In the genomic region with DNA sequence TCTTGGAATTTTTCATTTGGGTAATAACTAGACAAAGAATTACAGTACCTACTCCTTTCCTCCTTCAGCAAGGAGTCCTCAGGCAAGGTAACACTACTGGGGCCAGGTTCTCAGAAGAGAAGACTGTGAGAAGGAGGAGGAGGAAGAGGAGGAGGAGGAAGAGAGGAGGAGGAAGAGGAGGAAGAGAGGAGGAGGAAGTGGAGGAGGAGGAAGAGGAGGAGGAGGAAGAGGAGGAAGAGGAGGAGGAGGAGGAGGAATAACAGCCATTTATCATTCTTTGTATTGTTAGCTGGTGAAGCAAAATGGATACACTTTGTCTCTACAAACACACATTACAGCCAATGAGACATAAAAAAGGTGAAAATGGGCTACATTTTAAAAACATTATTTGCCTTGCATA, we compare ENCODE assay signal across 17 cellular contexts.
DNase-seq lines count a peak whose midpoint lies in the region; ATAC-seq and TF ChIP-seq lines count a peak whose summit lies in the region.
"Had no signal": no experiment of that assay in that cellular context is flagged by ENCODE, and none has a peak within 500 bp of the region (broad histone marks: within the 10 kb centered on the region; RNA-seq: fewer than 3 reads in every experiment).

No MANE protein-coding gene starts in this region.

- TF ChIP-seq CTCF in HEK293 (tag by site-specific recombination; IDR thresholded peaks at IDR 0.05) (no peak), OCI-LY3 (IDR thresholded peaks at IDR 0.05; ENCODE audit: low read depth, low read length) (no peak)

- H3K4me2 ChIP-seq in OCI-LY3 (ENCODE audit: low read length) = peak overlapping the region; percentile 26; the same call in 1 of the 2 replicates
- H3K4me2 ChIP-seq: A549 had no signal

- H3K27me3 ChIP-seq in OCI-LY3 (ENCODE audit: low read depth, low read length) (no peaks in the 10 kb centered on the region), neuron (ENCODE audit: insufficient read depth, low read length) (no peaks in the 10 kb centered on the region)
- H3K27me3 ChIP-seq: BLaER1 treated with 17β-estradiol and CSF1 and Interleukin-3, amounts not matched to agents 10 nM and 100 nM had no signal

- CTCF ChIA-PET in HEK293 (lab: Yijun Ruan, JAX) = no interaction called here

- H3K4me1 ChIP-seq in HEK293 (ENCODE audit: control insufficient read depth, insufficient read depth, low read length) (no peaks in the 10 kb centered on the region), OCI-LY3 (ENCODE audit: low read length) (peaks cover 22% of the 10 kb centered on the region), neuron (ENCODE audit: insufficient read depth, low read length) (peaks cover 5% of the 10 kb centered on the region)
- H3K4me1 ChIP-seq: A549, Caco-2 had no signal

- no peaks in the 10 kb centered on the region for H3K9me3 ChIP-seq in HEK293 (ENCODE audit: control insufficient read depth, insufficient read depth, low read depth, low read length)
- no peaks in the 10 kb centered on the region for H3K9me3 ChIP-seq in OCI-LY3 (ENCODE audit: insufficient read depth, low read length)
- H3K9me3 ChIP-seq in neuron (ENCODE audit: low read length) = no peaks in the 10 kb centered on the region
- H3K9me3 ChIP-seq: A549; BLaER1 treated with 17β-estradiol and CSF1 and Interleukin-3, amounts not matched to agents 10 nM and 100 nM; Caco-2 had no signal

- H3K27ac ChIP-seq in HEK293 (ENCODE audit: extremely low read depth, low read depth, low read length) (no peak overlapping the region), OCI-LY3 (ENCODE audit: low read length) (no peak overlapping the region)
- H3K27ac ChIP-seq: 22Rv1; A549; BLaER1 treated with 17β-estradiol and CSF1 and Interleukin-3, amounts not matched to agents 10 nM and 100 nM; C4-2B had no signal

- H3K9ac ChIP-seq in OCI-LY3 (ENCODE audit: low read length) = no peak overlapping the region
- H3K9ac ChIP-seq: BLaER1 treated with 17β-estradiol and CSF1 and Interleukin-3, amounts not matched to agents 10 nM and 100 nM had no signal

- POLR2A ChIA-PET in HEK293 (lab: Yijun Ruan, JAX) = no interaction called here

- no peaks in the 10 kb centered on the region for H4K20me1 ChIP-seq in OCI-LY3 (ENCODE audit: insufficient read depth, low read length)
- H4K20me1 ChIP-seq: BLaER1 treated with 17β-estradiol and CSF1 and Interleukin-3, amounts not matched to agents 10 nM and 100 nM had no signal

- ATAC-seq in HG03108 (IDR thresholded peaks at IDR 0.05; ENCODE audit: unreplicated experiment) = no peak
- ATAC-seq: A549; CD8-positive, alpha-beta T cell had no signal

- no peaks in the 10 kb centered on the region for H3K79me2 ChIP-seq in OCI-LY3 (ENCODE audit: low read length)

- H3K36me3 ChIP-seq in HEK293 (ENCODE audit: control insufficient read depth in 2 of 2, insufficient read depth in 1 of 2, low read length in 2 of 2) (no peaks in the 10 kb centered on the region), OCI-LY3 (replicated peaks; ENCODE audit: low read depth, low read length) (no peaks in the 10 kb centered on the region), neuron (ENCODE audit: insufficient read depth, low read length) (no peaks in the 10 kb centered on the region)
- H3K36me3 ChIP-seq: BLaER1 treated with 17β-estradiol and CSF1 and Interleukin-3, amounts not matched to agents 10 nM and 100 nM had no signal

- H2AFZ ChIP-seq in OCI-LY3 (ENCODE audit: low read depth, low read length) (peak overlapping the region; percentile 52; the same call in 1 of the 2 replicates), neuron (ENCODE audit: low read depth, low read length) (peak overlapping the region; percentile 6)

- no peak overlapping the region for H3K4me3 ChIP-seq in HEK293 (ENCODE audit: low read depth, low read length)
- no peak overlapping the region for H3K4me3 ChIP-seq in OCI-LY3 (ENCODE audit: low read length)
- H3K4me3 ChIP-seq in neuron (ENCODE audit: low read length) = no peak overlapping the region
- H3K4me3 ChIP-seq: A549; BLaER1 treated with 17β-estradiol and CSF1 and Interleukin-3, amounts not matched to agents 10 nM and 100 nM had no signal

- DNase-seq in NCI-H526 (lab: John Stamatoyannopoulos, UW) (no peak), globus pallidus (ENCODE audit: low spot score) (no peak)
- DNase-seq: AML-193; Caco-2; Calu3; CD4-positive, alpha-beta T cell; CD8-positive, alpha-beta T cell; DMS79 treated with DMSO at 0.1 percent for 48 hours; GF-D8 had no signal

TF ChIP-seq in HEK293, 187 proteins besides CTCF, POLR2A, EP300 and RAD21:
- TF ChIP-seq ZNF670 (tag by site-specific recombination; IDR thresholded peaks at IDR 0.05; ENCODE audit: low read depth) = no peak
- TF ChIP-seq ZIC2 (tag by site-specific recombination; IDR thresholded peaks at IDR 0.05) = no peak
- TF ChIP-seq MZF1 (tag by site-specific recombination; IDR thresholded peaks at IDR 0.05; ENCODE audit: borderline replicate concordance) = no peak
- no peak for TF ChIP-seq IKZF3 (tag by site-specific recombination; IDR thresholded peaks at IDR 0.05)
- TF ChIP-seq EGR2 (tag by site-specific recombination; IDR thresholded peaks at IDR 0.05; ENCODE audit: low read depth) = peak; percentile 99
- no peak for TF ChIP-seq BCL11A (tag by site-specific recombination; IDR thresholded peaks at IDR 0.05; ENCODE audit: low read depth)
- TF ChIP-seq ZFHX2 (tag by site-specific recombination; conservative IDR thresholded peaks at IDR 0.05) = peak; percentile 91
- TF ChIP-seq, protein P1, sequence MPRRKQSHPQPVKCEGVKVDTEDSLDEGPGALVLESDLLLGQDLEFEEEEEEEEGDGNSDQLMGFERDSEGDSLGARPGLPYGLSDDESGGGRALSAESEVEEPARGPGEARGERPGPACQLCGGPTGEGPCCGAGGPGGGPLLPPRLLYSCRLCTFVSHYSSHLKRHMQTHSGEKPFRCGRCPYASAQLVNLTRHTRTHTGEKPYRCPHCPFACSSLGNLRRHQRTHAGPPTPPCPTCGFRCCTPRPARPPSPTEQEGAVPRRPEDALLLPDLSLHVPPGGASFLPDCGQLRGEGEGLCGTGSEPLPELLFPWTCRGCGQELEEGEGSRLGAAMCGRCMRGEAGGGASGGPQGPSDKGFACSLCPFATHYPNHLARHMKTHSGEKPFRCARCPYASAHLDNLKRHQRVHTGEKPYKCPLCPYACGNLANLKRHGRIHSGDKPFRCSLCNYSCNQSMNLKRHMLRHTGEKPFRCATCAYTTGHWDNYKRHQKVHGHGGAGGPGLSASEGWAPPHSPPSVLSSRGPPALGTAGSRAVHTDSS (tag by site-specific recombination; IDR thresholded peaks at IDR 0.05) = peak; percentile 92
- TF ChIP-seq ZNF664 (tag by site-specific recombination; IDR thresholded peaks at IDR 0.05) = no peak
